In the genomic region with DNA sequence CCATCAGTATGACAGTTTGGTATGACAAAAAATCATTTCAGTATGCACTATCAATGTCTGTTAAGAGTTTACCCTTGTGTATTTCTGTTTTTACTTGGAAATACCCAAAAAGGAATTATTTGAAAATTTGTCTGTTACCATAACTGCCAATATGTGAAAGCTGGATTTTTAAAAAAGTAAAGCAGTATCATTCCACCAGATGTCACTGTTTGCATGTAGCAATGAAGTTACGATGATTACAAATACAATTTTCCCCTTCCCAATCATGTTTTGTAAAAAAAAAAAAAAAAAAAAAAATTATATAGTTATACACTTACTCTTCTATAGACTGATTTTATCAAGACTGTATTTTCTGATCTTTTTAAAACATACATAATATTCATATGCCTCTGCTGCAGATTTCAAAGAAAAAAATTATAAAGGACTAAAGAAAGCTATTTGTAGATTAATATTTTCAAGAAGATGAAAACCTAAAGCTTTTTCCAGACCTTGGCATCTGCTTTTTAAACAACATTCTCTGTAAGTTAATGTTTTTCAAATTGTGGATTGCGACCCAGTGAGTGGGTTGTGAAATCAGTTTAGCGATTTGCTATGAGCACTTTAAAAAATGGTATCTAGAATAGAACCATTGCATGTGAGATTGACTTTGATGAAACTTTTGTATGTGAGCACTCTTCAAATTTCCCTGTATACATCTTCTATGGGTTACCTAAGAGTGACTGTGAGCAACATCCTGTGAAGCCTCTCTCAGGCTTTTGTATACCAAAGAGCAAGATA, we compare ENCODE assay signal across 1 cellular context.
TF ChIP-seq lines count a peak whose summit lies in the region.

No MANE protein-coding gene starts in this region.

TF ChIP-seq in HepG2, 621 proteins besides CTCF, POLR2A, EP300 and RAD21 (continued from another document and continues in another):
- TF ChIP-seq, protein P1, sequence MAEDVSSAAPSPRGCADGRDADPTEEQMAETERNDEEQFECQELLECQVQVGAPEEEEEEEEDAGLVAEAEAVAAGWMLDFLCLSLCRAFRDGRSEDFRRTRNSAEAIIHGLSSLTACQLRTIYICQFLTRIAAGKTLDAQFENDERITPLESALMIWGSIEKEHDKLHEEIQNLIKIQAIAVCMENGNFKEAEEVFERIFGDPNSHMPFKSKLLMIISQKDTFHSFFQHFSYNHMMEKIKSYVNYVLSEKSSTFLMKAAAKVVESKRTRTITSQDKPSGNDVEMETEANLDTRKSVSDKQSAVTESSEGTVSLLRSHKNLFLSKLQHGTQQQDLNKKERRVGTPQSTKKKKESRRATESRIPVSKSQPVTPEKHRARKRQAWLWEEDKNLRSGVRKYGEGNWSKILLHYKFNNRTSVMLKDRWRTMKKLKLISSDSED (CRISPR knock-in tag; IDR thresholded peaks at IDR 0.05): no peak
- TF ChIP-seq NFE2L1 (CRISPR knock-in tag; IDR thresholded peaks at IDR 0.05; ENCODE audit: borderline replicate concordance) (no peak), ZNF776 (CRISPR knock-in tag; IDR thresholded peaks at IDR 0.05) (no peak), ZKSCAN8 (CRISPR knock-in tag; IDR thresholded peaks at IDR 0.05; ENCODE audit: borderline replicate concordance) (peak; percentile 41; the same call in 1 of the 2 replicates), ZNF605 (CRISPR knock-in tag; IDR thresholded peaks at IDR 0.05) (no peak), POGZ (CRISPR knock-in tag; IDR thresholded peaks at IDR 0.05) (0 out of 2 replicates have a peak, but pooled peaks have one; percentile 17), ZFP62 (CRISPR knock-in tag; IDR thresholded peaks at IDR 0.05) (no peak), KLF12 (CRISPR knock-in tag; IDR thresholded peaks at IDR 0.05; ENCODE audit: borderline replicate concordance) (no peak), ZNF652 (CRISPR knock-in tag; IDR thresholded peaks at IDR 0.05; ENCODE audit: borderline replicate concordance, low read depth) (no peak), RFX3 (CRISPR knock-in tag; IDR thresholded peaks at IDR 0.05) (no peak), CHD4 (IDR thresholded peaks at IDR 0.05; ENCODE audit: borderline replicate concordance, low read length) (peak; percentile 74; the same call in 1 of the 2 replicates), RXRB (CRISPR knock-in tag; IDR thresholded peaks at IDR 0.05; ENCODE audit: borderline replicate concordance) (peak; percentile 22; the same call in 1 of the 2 replicates), MAZ (IDR thresholded peaks at IDR 0.05; ENCODE audit: borderline replicate concordance, low read depth, low read length) (no peak), MAZ (CRISPR knock-in tag; IDR thresholded peaks at IDR 0.05; ENCODE audit: low read depth) (no peak), TIGD3 (CRISPR knock-in tag; IDR thresholded peaks at IDR 0.05; ENCODE audit: borderline replicate concordance) (no peak), HNRNPUL1 (IDR thresholded peaks at IDR 0.05; ENCODE audit: low read depth, low read length) (no peak), CEBPB (IDR thresholded peaks at IDR 0.05; ENCODE audit: borderline replicate concordance, low read depth, low read length) (peak; percentile 78; the same call in 1 of the 2 replicates), CBX1 (IDR thresholded peaks at IDR 0.05; ENCODE audit: low read depth) (no peak), POLR2AphosphoS5 (IDR thresholded peaks at IDR 0.05; ENCODE audit: low read depth, low read length) (no peak), ZNF451 (CRISPR knock-in tag; IDR thresholded peaks at IDR 0.05) (no peak), ZSCAN9 (CRISPR knock-in tag; IDR thresholded peaks at IDR 0.05; ENCODE audit: borderline replicate concordance) (peak; percentile 65; the same call in 1 of the 2 replicates), PRDM15 (CRISPR knock-in tag; IDR thresholded peaks at IDR 0.05) (no peak), HOMEZ (CRISPR knock-in tag; IDR thresholded peaks at IDR 0.05; ENCODE audit: low read depth) (peak; percentile 55), GABPB1 (CRISPR knock-in tag; IDR thresholded peaks at IDR 0.05) (no peak), KDM5A (IDR thresholded peaks at IDR 0.05; ENCODE audit: borderline replicate concordance, low read length) (peak; percentile 54; the same call in 1 of the 2 replicates), ZNF549 (CRISPR knock-in tag; IDR thresholded peaks at IDR 0.05) (no peak), SOX5 (CRISPR knock-in tag; IDR thresholded peaks at IDR 0.05; ENCODE audit: borderline replicate concordance) (peak; percentile 10; the same call in 1 of the 2 replicates), KLF16 (CRISPR knock-in tag; IDR thresholded peaks at IDR 0.05) (peak in 1 of 2 experiments; percentile 57; a peak in 1 of 4 replicates), CREB3 (CRISPR knock-in tag; IDR thresholded peaks at IDR 0.05) (no peak), ZMYM3 (CRISPR knock-in tag; IDR thresholded peaks at IDR 0.05) (no peak), ZFP36 (IDR thresholded peaks at IDR 0.05; ENCODE audit: borderline replicate concordance, low read depth, low read length, partially characterized antibody) (no peak), U2AF1 (optimal IDR thresholded peaks at IDR 0.05; ENCODE audit: low read depth, low read length) (no peak), NR2F6 (IDR thresholded peaks at IDR 0.05) (no peak), NR2F6 (CRISPR knock-in tag; IDR thresholded peaks at IDR 0.05) (0 out of 2 replicates have a peak, but pooled peaks have one; percentile 15), HOXA9 (CRISPR knock-in tag; IDR thresholded peaks at IDR 0.05; ENCODE audit: borderline replicate concordance) (no peak)
- TF ChIP-seq, protein P2, sequence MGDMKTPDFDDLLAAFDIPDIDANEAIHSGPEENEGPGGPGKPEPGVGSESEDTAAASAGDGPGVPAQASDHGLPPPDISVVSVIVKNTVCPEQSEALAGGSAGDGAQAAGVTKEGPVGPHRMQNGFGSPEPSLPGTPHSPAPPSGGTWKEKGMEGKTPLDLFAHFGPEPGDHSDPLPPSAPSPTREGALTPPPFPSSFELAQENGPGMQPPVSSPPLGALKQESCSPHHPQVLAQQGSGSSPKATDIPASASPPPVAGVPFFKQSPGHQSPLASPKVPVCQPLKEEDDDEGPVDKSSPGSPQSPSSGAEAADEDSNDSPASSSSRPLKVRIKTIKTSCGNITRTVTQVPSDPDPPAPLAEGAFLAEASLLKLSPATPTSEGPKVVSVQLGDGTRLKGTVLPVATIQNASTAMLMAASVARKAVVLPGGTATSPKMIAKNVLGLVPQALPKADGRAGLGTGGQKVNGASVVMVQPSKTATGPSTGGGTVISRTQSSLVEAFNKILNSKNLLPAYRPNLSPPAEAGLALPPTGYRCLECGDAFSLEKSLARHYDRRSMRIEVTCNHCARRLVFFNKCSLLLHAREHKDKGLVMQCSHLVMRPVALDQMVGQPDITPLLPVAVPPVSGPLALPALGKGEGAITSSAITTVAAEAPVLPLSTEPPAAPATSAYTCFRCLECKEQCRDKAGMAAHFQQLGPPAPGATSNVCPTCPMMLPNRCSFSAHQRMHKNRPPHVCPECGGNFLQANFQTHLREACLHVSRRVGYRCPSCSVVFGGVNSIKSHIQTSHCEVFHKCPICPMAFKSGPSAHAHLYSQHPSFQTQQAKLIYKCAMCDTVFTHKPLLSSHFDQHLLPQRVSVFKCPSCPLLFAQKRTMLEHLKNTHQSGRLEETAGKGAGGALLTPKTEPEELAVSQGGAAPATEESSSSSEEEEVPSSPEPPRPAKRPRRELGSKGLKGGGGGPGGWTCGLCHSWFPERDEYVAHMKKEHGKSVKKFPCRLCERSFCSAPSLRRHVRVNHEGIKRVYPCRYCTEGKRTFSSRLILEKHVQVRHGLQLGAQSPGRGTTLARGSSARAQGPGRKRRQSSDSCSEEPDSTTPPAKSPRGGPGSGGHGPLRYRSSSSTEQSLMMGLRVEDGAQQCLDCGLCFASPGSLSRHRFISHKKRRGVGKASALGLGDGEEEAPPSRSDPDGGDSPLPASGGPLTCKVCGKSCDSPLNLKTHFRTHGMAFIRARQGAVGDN (CRISPR knock-in tag; IDR thresholded peaks at IDR 0.05): no peak
- TF ChIP-seq, protein P3, sequence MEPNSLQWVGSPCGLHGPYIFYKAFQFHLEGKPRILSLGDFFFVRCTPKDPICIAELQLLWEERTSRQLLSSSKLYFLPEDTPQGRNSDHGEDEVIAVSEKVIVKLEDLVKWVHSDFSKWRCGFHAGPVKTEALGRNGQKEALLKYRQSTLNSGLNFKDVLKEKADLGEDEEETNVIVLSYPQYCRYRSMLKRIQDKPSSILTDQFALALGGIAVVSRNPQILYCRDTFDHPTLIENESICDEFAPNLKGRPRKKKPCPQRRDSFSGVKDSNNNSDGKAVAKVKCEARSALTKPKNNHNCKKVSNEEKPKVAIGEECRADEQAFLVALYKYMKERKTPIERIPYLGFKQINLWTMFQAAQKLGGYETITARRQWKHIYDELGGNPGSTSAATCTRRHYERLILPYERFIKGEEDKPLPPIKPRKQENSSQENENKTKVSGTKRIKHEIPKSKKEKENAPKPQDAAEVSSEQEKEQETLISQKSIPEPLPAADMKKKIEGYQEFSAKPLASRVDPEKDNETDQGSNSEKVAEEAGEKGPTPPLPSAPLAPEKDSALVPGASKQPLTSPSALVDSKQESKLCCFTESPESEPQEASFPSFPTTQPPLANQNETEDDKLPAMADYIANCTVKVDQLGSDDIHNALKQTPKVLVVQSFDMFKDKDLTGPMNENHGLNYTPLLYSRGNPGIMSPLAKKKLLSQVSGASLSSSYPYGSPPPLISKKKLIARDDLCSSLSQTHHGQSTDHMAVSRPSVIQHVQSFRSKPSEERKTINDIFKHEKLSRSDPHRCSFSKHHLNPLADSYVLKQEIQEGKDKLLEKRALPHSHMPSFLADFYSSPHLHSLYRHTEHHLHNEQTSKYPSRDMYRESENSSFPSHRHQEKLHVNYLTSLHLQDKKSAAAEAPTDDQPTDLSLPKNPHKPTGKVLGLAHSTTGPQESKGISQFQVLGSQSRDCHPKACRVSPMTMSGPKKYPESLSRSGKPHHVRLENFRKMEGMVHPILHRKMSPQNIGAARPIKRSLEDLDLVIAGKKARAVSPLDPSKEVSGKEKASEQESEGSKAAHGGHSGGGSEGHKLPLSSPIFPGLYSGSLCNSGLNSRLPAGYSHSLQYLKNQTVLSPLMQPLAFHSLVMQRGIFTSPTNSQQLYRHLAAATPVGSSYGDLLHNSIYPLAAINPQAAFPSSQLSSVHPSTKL (CRISPR knock-in tag; IDR thresholded peaks at IDR 0.05): 0 out of 2 replicates have a peak, but pooled peaks have one; percentile 32
